In genomic region chr14:87131879-87132278, GRCh38 we compare ENCODE assay signal across 13 cellular contexts.
DNase-seq lines count a peak whose midpoint lies in the region; ATAC-seq, FAIRE-seq and TF ChIP-seq lines count a peak whose summit lies in the region.
"Had no signal": no experiment of that assay in that cellular context is flagged by ENCODE, and none has a peak within 500 bp of the region (broad histone marks: within the 10 kb centered on the region; RNA-seq: fewer than 3 reads in every experiment).

No MANE protein-coding gene starts in this region.

- no peak for TF ChIP-seq POLR2A in H1 (IDR thresholded peaks at IDR 0.05; ENCODE audit: control extremely low read depth in 1 of 2, low read depth in 2 of 2, low read length in 2 of 2)

- FAIRE-seq in H1 (lab: Jason Lieb, UNC) (peak; percentile 42), kidney (lab: Jason Lieb, UNC) (no peak)
- FAIRE-seq: GM18507 had no signal

- H3K56ac ChIP-seq in H1 (replicated peaks; ENCODE audit: insufficient read length, low read depth, low read length) = no peak overlapping the region

- H4K8ac ChIP-seq in H1 (ENCODE audit: extremely low read depth, insufficient read depth, low read length) = no peak overlapping the region

- H3K79me2 ChIP-seq in GM23248 (ENCODE audit: insufficient read depth) = no peaks in the 10 kb centered on the region
- H3K79me2 ChIP-seq in H1 (ENCODE audit: control insufficient read depth in 1 of 2, insufficient read depth in 2 of 2, low read length in 2 of 2) = no peaks in the 10 kb centered on the region
- H3K79me2 ChIP-seq in neural cell (replicated peaks; ENCODE audit: insufficient read depth, low read length) = no peaks in the 10 kb centered on the region

- no peak overlapping the region for H3K18ac ChIP-seq in H1 (ENCODE audit: extremely low read depth, low read length)

- H3K36me3 ChIP-seq in GM23248 (ENCODE audit: low read depth) (no peaks in the 10 kb centered on the region), H1 (ENCODE audit: control insufficient read depth in 2 of 4, insufficient read depth in 4 of 4, low read length in 3 of 4) (no peaks in the 10 kb centered on the region), neural cell (ENCODE audit: insufficient read depth, low read length) (no peaks in the 10 kb centered on the region), kidney (ENCODE audit: control insufficient read depth in 1 of 2, insufficient read depth in 2 of 2, low read length in 2 of 2) (no peaks in the 10 kb centered on the region)

- no peak overlapping the region for H3K23ac ChIP-seq in H1 (ENCODE audit: insufficient read length)

- H3K23me2 ChIP-seq in H1 (ENCODE audit: low read depth, low read length) = no peaks in the 10 kb centered on the region

- intact Hi-C loops in kidney (cut with DNase I) = no loop called here

- H4K5ac ChIP-seq in H1 (ENCODE audit: insufficient read length, low read depth, low read length) = no peak overlapping the region

- no peak overlapping the region for H3K14ac ChIP-seq in H1 (ENCODE audit: insufficient read length)

- no peak for TF ChIP-seq EP300 in H1 (IDR thresholded peaks at IDR 0.05; ENCODE audit: borderline replicate concordance in 1 of 2, low read depth in 2 of 2, low read length in 2 of 2)
- peak; percentile 79 for TF ChIP-seq EP300 in neural cell (conservative IDR thresholded peaks at IDR 0.05; ENCODE audit: poor library complexity, severe bottlenecking)

- H2BK15ac ChIP-seq in H1 (ENCODE audit: low read length) = no peak overlapping the region

- in situ Hi-C loops in GM23248 (cut with MboI) = no loop called here

- H2BK20ac ChIP-seq in H1 (ENCODE audit: low read length) = no peak overlapping the region

- no peak overlapping the region for H3K4me3 ChIP-seq in GM23248
- H3K4me3 ChIP-seq in H1 (ENCODE audit: extremely low read depth in 1 of 4, insufficient read depth in 2 of 4, low read depth in 3 of 4, low read length in 4 of 4) = no peak overlapping the region
- no peak overlapping the region for H3K4me3 ChIP-seq in neural cell (ENCODE audit: low read length)
- H3K4me3 ChIP-seq in kidney (ENCODE audit: low read length in 2 of 2) = no peak overlapping the region

- H3K27me3 ChIP-seq in GM23248 (replicated peaks; ENCODE audit: insufficient read depth) (no peaks in the 10 kb centered on the region), H1 (replicated peaks in 1 of 4; ENCODE audit: control insufficient read depth in 3 of 4, extremely low read depth in 1 of 4, insufficient read depth in 3 of 4, low read length in 3 of 4) (no peaks in the 10 kb centered on the region), neural cell (ENCODE audit: insufficient read depth, low read depth, low read length) (no peaks in the 10 kb centered on the region)

- no peak overlapping the region for H2AFZ ChIP-seq in GM23248
- H2AFZ ChIP-seq in H1 (ENCODE audit: low read length) = no peak overlapping the region
- no peak overlapping the region for H2AFZ ChIP-seq in neural cell (ENCODE audit: low read depth, low read length)

- peak; percentile 41 for DNase-seq in GM23248
- DNase-seq in NCI-H510A (lab: John Stamatoyannopoulos, UW) = peak; percentile 11
- DNase-seq in H1 (ENCODE audit: low read depth in 1 of 2, low spot score in 2 of 2) = no peak
- no peak for DNase-seq in kidney
- DNase-seq: activated T-cell treated with anti-CD3 and anti-CD28 coated beads, Interleukin-2, amount 50 U/mL, for 24 hours; COR-L47 had no signal

- H3K4me2 ChIP-seq in GM23248 (ENCODE audit: unreplicated experiment) (no peak overlapping the region), H1 (ENCODE audit: insufficient read depth in 1 of 2, low read depth in 2 of 2, low read length in 2 of 2) (no peak overlapping the region), neural cell (ENCODE audit: low read length) (no peak overlapping the region)

- H3K9me2 ChIP-seq in GM23248 (ENCODE audit: insufficient read depth) (no peaks in the 10 kb centered on the region), neural cell (ENCODE audit: insufficient read depth, low read length) (no peaks in the 10 kb centered on the region)

- H4K20me1 ChIP-seq in GM23248 (ENCODE audit: insufficient read depth) = no peaks in the 10 kb centered on the region
- H4K20me1 ChIP-seq in H1 (replicated peaks in 1 of 2; ENCODE audit: control insufficient read depth in 1 of 2, insufficient read depth in 2 of 2, low read length in 2 of 2) = no peaks in the 10 kb centered on the region
- H4K20me1 ChIP-seq in neural cell (ENCODE audit: insufficient read depth) = no peaks in the 10 kb centered on the region

- ATAC-seq in GM18502 (IDR thresholded peaks at IDR 0.05; ENCODE audit: poor library complexity, unreplicated experiment) (no peak), HG03469 (IDR thresholded peaks at IDR 0.05; ENCODE audit: unreplicated experiment) (no peak), HG03439 (IDR thresholded peaks at IDR 0.05; ENCODE audit: unreplicated experiment) (no peak)
- ATAC-seq: Panc1, sciatic nerve had no signal

- no peak overlapping the region for H3K9ac ChIP-seq in GM23248
- no peak overlapping the region for H3K9ac ChIP-seq in H1 (replicated peaks in 1 of 4; ENCODE audit: extremely low read depth in 1 of 4, low read depth in 3 of 4, low read length in 3 of 4)
- no peak overlapping the region for H3K9ac ChIP-seq in neural cell (ENCODE audit: low read length)
- H3K9ac ChIP-seq in kidney (ENCODE audit: low read length in 2 of 2) = no peak overlapping the region

- POLR2A ChIA-PET in H1 (lab: Charles Lee; ENCODE audit: partially characterized antibody) = no interaction called here

- TF ChIP-seq RAD21 in H1 (IDR thresholded peaks at IDR 0.05 in 1 of 2, conservative IDR thresholded peaks at IDR 0.05 in 1 of 2; ENCODE audit: low read depth in 2 of 2, low read length in 2 of 2) (no peak), neural cell (conservative IDR thresholded peaks at IDR 0.05) (no peak)

- H2BK12ac ChIP-seq in H1 (ENCODE audit: low read depth, low read length) = no peak overlapping the region

- H2BK5ac ChIP-seq in H1 (ENCODE audit: low read depth, low read length) = no peak overlapping the region

- no peak overlapping the region for H4K91ac ChIP-seq in H1 (replicated peaks; ENCODE audit: insufficient read length, low read length)

- H3K27ac ChIP-seq in GM23248 (no peak overlapping the region), H1 (ENCODE audit: low read depth, low read length) (no peak overlapping the region), neural cell (ENCODE audit: low read length) (no peak overlapping the region), kidney (ENCODE audit: low read depth in 2 of 2, low read length in 2 of 2) (no peak overlapping the region)

- no peaks in the 10 kb centered on the region for H3K4me1 ChIP-seq in GM23248 (ENCODE audit: insufficient read depth)
- no peaks in the 10 kb centered on the region for H3K4me1 ChIP-seq in H1 (replicated peaks in 1 of 4; ENCODE audit: control insufficient read depth in 3 of 4, insufficient read depth in 4 of 4, low read length in 3 of 4)
- no peaks in the 10 kb centered on the region for H3K4me1 ChIP-seq in kidney (ENCODE audit: control insufficient read depth in 1 of 2, insufficient read depth in 1 of 2, low read depth in 1 of 2, low read length in 2 of 2)

- H2BK120ac ChIP-seq in H1 (replicated peaks; ENCODE audit: low read depth, low read length) = no peak overlapping the region

- H3K9me3 ChIP-seq in GM23248 (ENCODE audit: low read depth) (no peaks in the 10 kb centered on the region), H1 (ENCODE audit: insufficient read depth in 2 of 2, low read depth in 1 of 2, low read length in 1 of 2) (no peaks in the 10 kb centered on the region), neural cell (ENCODE audit: low read length) (no peaks in the 10 kb centered on the region), kidney (ENCODE audit: control insufficient read depth in 1 of 2, low read length in 2 of 2) (no peaks in the 10 kb centered on the region)

- CTCF ChIA-PET in H1 (lab: Charles Lee; ENCODE audit: partially characterized antibody) = interaction anchor here (1.0 to 1.2 kb wide), 2 partner anchors 18 to 83 kb away, joined by 3 to 4 read pairs; no protein-coding TSS in a partner anchor

- H3K79me1 ChIP-seq in H1 (ENCODE audit: low read depth, low read length) = no peaks in the 10 kb centered on the region

- no peak overlapping the region for H3K4ac ChIP-seq in H1 (replicated peaks; ENCODE audit: insufficient read length, low read depth, low read length)

- 41 to 42% methylated on average over 5 of the region's 5 CpGs for whole genome bisulfite sequencing in GM23248 (ENCODE audit: low coverage in 1 of 2, low lambda C conversion rate in 2 of 2, missing lambda C conversion rate in 2 of 2), 2 experiments
- WGBS in H1 (ENCODE audit: extremely low coverage in 1 of 2, insufficient coverage in 1 of 2, insufficient read length in 1 of 2, insufficient replicate concordance in 2 of 2, low coverage in 1 of 2, low lambda C conversion rate in 2 of 2, missing lambda C conversion rate in 1 of 2), 2 experiments = 84% methylated on average over 5 of the region's 5 CpGs; no CpG with 5 or more reads in 1 of the 2 experiments

- TF ChIP-seq CTCF in H1 (IDR thresholded peaks at IDR 0.05; ENCODE audit: control extremely low read depth in 1 of 3, insufficient read depth in 1 of 3, low read depth in 1 of 3, low read length in 3 of 3) = no peak
- no peak for TF ChIP-seq CTCF in neural cell (IDR thresholded peaks at IDR 0.05; ENCODE audit: poor library complexity, severe bottlenecking)
- TF ChIP-seq CTCF in kidney (IDR thresholded peaks at IDR 0.05; ENCODE audit: borderline replicate concordance, extremely low read depth, insufficient read depth) = no peak

- H3F3A ChIP-seq in GM23248 (ENCODE audit: insufficient read depth) = peaks cover 14% of the 10 kb centered on the region; the same call in 1 of the 2 replicates
- H3F3A ChIP-seq in neural cell (ENCODE audit: insufficient read depth, low read length, poor library complexity, severe bottlenecking) = no peaks in the 10 kb centered on the region

- no peak overlapping the region for H2AK5ac ChIP-seq in H1 (ENCODE audit: low read depth, low read length)

TF ChIP-seq in H1, 55 proteins besides CTCF, POLR2A, EP300 and RAD21 (continues in another document):
- TF ChIP-seq, protein P1, sequence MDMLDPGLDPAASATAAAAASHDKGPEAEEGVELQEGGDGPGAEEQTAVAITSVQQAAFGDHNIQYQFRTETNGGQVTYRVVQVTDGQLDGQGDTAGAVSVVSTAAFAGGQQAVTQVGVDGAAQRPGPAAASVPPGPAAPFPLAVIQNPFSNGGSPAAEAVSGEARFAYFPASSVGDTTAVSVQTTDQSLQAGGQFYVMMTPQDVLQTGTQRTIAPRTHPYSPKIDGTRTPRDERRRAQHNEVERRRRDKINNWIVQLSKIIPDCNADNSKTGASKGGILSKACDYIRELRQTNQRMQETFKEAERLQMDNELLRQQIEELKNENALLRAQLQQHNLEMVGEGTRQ (IDR thresholded peaks at IDR 0.05; ENCODE audit: low read length) = no peak

TF ChIP-seq in neural cell, 6 proteins besides CTCF, POLR2A, EP300 and RAD21 (continues in another document):
- no peak for TF ChIP-seq SMC3 (conservative IDR thresholded peaks at IDR 0.05; ENCODE audit: poor library complexity)

Comparison
In these comparisons a context has a peak if more than half of its experiments do, and no peak if none do; other contexts are left out.
1. DNase-seq: peak in GM23248 (single experiment) and NCI-H510A (single experiment); none in H1 (0 of 2) and kidney (single experiment).